27 cellular contexts compared by ENCODE assay signal in genomic region chr2:193847991-193848390, GRCh38.
"Had no signal": no experiment of that assay in that cellular context is flagged by ENCODE, and none has a peak within 500 bp of the region (broad histone marks: within the 10 kb centered on the region; RNA-seq: fewer than 3 reads in every experiment).

No MANE protein-coding gene starts in this region.

- H3K4me1 ChIP-seq: ascending aorta, body of pancreas had no signal

- H3K9me3 ChIP-seq: ascending aorta, body of pancreas, MG63, SJSA1 had no signal

- H3K27me3 ChIP-seq: ascending aorta, body of pancreas, MG63, SJSA1 had no signal

- H3K4me3 ChIP-seq: ascending aorta, body of pancreas, MG63, SJSA1 had no signal

- ATAC-seq: activated T-helper 17 cell treated with anti-CD3 and anti-CD28 coated beads, Interleukin-2, amount 50 U/mL, for 72 hours; body of pancreas; T-cell had no signal

- H3K36me3 ChIP-seq: ascending aorta, MG63, SJSA1 had no signal

- DNase-seq: activated B cell treated with CpG ODN at 0.5 μM for 24 hours; activated CD4-positive, alpha-beta T cell treated with anti-CD3 and anti-CD28 coated beads for 1 hour; activated CD4-positive, alpha-beta T cell treated with anti-CD3 and anti-CD28 coated beads, Interleukin-2, amount 10 ng/mL, durations not matched to agents 24 days and 14 days; activated CD4-positive, alpha-beta T cell treated with anti-CD3 and anti-CD28 coated beads, Interleukin-2, amount 50 U/mL, for 48 hours; activated CD8-positive, alpha-beta memory T cell treated with anti-CD3 and anti-CD28 coated beads for 24 hours; activated naive CD4-positive, alpha-beta T cell treated with anti-CD3 and anti-CD28 coated beads, Interleukin-2, amount 50 U/mL, for 16 hours; activated T-cell treated with anti-CD3 and anti-CD28 coated beads for 4 hours; activated T-cell treated with anti-CD3 and anti-CD28 coated beads, Interleukin-2, amount 50 U/mL, for 48 hours; amniotic stem cell; body of pancreas; MG63; NCI-H1105; NCI-H1436; NCI-H1694 treated with DMSO at 0.1 percent for 48 hours; NCI-H2029 treated with DMSO at 0.1 percent for 48 hours; NCI-H2171 treated with DMSO at 0.1 percent for 48 hours; NCI-H510A treated with DMSO at 0.1 percent for 48 hours; NCI-H69; NK-92 treated with Interleukin-12 subunit alpha and Interleukin-12 subunit beta, amount 100 ng/mL, for 24 hours; SHP77; T-cell; T-helper 2 cell; T1000 had no signal

- H3K27ac ChIP-seq: ascending aorta, body of pancreas, KMS-11, SJSA1 had no signal

- H3K4me2 ChIP-seq: KMS-11 had no signal
